ENCODE assay signal across 11 cellular contexts in the genomic region with DNA sequence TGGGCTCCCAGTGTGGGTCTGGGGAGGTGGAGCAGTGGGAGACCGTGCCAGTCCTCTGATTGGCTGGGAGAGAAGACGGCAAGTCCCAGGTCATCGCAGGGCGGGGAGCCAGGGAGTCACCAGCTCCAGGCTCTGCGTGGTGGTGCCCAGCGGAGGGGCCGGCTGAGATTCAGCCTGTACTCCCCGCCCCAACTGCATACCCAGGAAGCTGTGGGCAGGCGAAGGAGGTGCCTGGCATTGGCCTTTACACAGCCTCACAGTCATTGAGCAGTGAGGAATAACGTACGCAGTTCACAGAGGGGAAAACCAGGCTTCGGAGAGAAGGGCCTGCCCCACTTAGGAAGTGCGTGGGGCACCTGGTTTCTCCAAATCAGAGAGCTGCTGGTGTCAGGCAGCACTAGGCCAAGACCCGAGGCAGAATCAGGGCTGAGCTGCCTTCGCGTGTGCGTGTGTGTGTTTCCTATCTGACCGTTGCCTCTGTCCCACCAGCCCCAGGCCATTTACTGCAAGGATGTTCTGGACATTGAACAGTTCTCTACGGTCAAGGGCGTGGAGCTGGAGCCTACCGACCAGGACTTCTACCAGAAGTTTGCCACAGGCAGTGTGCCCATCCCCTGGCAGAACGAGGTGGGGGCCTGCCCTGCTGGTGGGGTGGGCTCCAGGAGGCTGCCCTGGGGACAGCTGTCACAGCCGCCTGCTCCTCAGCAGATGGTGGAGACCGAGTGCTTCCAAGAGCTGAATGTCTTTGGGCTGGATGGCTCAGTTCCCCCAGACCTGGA.
DNase-seq lines count a peak whose midpoint lies in the region; ATAC-seq lines count a peak whose summit lies in the region.
"Had no signal": no experiment of that assay in that cellular context is flagged by ENCODE, and none has a peak within 500 bp of the region (broad histone marks: within the 10 kb centered on the region; RNA-seq: fewer than 3 reads in every experiment).

No MANE protein-coding gene starts in this region.

- no peak for ATAC-seq in HG02678 (IDR thresholded peaks at IDR 0.05; ENCODE audit: unreplicated experiment)
- no peak for ATAC-seq in HG03354 (IDR thresholded peaks at IDR 0.05; ENCODE audit: poor library complexity, severe bottlenecking, unreplicated experiment)
- no peak for ATAC-seq in GM19328 (IDR thresholded peaks at IDR 0.05; ENCODE audit: unreplicated experiment)

- peak; percentile 85 for DNase-seq in activated effector memory CD4-positive, alpha-beta T cell treated with anti-CD3 and anti-CD28 coated beads, Interleukin-2, amount 50 U/mL, for 16 hours
- no peak for DNase-seq in activated effector memory CD4-positive, alpha-beta T cell treated with Interleukin-2 at 50 U/mL for 16 hours
- peak; percentile 50 to 54 for DNase-seq in activated CD4-positive, alpha-beta T cell treated with anti-CD3 and anti-CD28 coated beads, Interleukin-2, amount 50 U/mL, for 4 hours
- peak; percentile 54 for DNase-seq in effector CD4-positive, alpha-beta T cell
- DNase-seq: EL, NCI-H187, T1000 had no signal

- peaks cover 48% of the 10 kb centered on the region for H3K36me3 Mint-ChIP-seq in stimulated activated naive CD8-positive, alpha-beta T cell treated with anti-CD3 and anti-CD28 coated beads, Interleukin-15, Interleukin-2, amounts not matched to agents 100 ng/mL and 50 ng/mL, for 24 hours (ENCODE audit: low read depth)

- peak overlapping the region; percentile 82 for H3K27ac Mint-ChIP-seq in stimulated activated naive CD8-positive, alpha-beta T cell treated with anti-CD3 and anti-CD28 coated beads, Interleukin-15, Interleukin-2, amounts not matched to agents 100 ng/mL and 50 ng/mL, for 24 hours

- no peaks in the 10 kb centered on the region for H3K9me3 Mint-ChIP-seq in stimulated activated naive CD8-positive, alpha-beta T cell treated with anti-CD3 and anti-CD28 coated beads, Interleukin-15, Interleukin-2, amounts not matched to agents 100 ng/mL and 50 ng/mL, for 24 hours

- H3K4me3 Mint-ChIP-seq in stimulated activated naive CD8-positive, alpha-beta T cell treated with anti-CD3 and anti-CD28 coated beads, Interleukin-15, Interleukin-2, amounts not matched to agents 100 ng/mL and 50 ng/mL, for 24 hours: peak overlapping the region; percentile 20

- H3K27me3 Mint-ChIP-seq in stimulated activated naive CD8-positive, alpha-beta T cell treated with anti-CD3 and anti-CD28 coated beads, Interleukin-15, Interleukin-2, amounts not matched to agents 100 ng/mL and 50 ng/mL, for 24 hours: no peaks in the 10 kb centered on the region

- H3K4me1 Mint-ChIP-seq in stimulated activated naive CD8-positive, alpha-beta T cell treated with anti-CD3 and anti-CD28 coated beads, Interleukin-15, Interleukin-2, amounts not matched to agents 100 ng/mL and 50 ng/mL, for 24 hours (ENCODE audit: low read depth): peaks cover 60% of the 10 kb centered on the region
